Comparison of ENCODE assay signal across 8 cellular contexts in the genomic region with DNA sequence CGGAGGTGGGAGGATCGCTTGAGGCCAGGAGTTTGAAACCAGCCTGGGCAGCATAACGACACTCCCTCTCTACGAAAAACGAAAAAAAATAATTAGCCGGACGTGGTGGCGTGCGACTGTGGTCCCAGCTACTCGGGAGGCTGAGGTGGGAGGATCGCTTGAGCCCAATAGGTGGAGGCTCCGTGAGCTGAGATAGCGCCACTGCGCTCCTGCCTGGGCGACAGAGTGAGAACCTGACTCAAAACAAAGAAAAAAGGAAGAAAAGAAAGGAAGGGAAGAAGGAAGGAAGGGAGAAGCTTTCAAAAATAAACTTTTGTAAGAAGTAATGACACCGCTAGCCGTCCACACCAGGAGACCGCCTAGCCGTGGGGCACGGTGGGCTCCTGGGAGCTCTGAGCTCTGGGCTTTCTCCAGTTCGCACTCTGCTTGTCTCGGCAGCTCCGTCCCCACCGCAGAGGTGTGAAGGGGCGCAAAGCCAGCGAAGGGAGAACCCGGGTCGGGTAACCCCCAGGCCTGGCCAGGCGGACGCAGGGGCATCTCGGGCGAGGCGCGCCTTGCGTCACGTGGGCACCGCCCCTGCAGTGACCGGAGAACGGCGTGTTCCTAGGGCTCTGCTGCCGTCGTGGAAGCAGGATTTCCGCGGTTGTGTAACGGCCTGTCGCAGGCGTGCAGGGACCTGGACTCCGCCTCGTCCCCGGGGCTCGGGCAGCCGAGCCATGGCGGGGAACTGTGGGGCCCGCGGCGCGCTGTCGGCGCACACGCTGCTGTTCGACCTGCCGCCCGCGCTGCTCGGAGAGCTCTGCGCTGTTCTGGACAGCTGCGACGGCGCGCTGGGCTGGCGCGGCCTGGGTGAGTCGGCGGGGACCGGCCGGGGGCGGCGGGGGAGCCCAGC. TPM values are rescaled to one million over a fixed set of nuclear protein-coding genes. Genes with fewer than 3 reads are reported as not detected.
DNase-seq lines count a peak whose midpoint lies in the region; ATAC-seq and TF ChIP-seq lines count a peak whose summit lies in the region.

Gene IRAK3, plus strand, starts transcription at position 631 of the 892 bp plus-strand sequence. Its CDS starts 86 bp downstream, at position 717.

- no peaks in the 10 kb centered on the region for H3K36me3 ChIP-seq in transverse colon

- peaks cover 0 to 7% of the 10 kb centered on the region in 2 donors for H3K4me1 Mint-ChIP-seq in natural killer cell

- H3K4me3 Mint-ChIP-seq in natural killer cell: peak within 1 kb of the TSS; percentile 79

- in situ Hi-C loops in transverse colon (cut with MboI; ENCODE audit: low pct_ligation_motif_present in 1 of 4, low pct_unique_long_range_greater_than_20kb in 1 of 4, low sequenced_read_pairs in 3 of 4): no loop called here

- peaks cover 24% of the 10 kb centered on the region for H3K27me3 ChIP-seq in transverse colon

- intact Hi-C loops in natural killer cell (cut with micrococcal nuclease): loop anchor here (2.0 kb wide), 1 partner anchor 20 kb away; the partner anchor contains the start of gene TMBIM4
- intact Hi-C loops in transverse colon (cut with DNase I; ENCODE audit: low total_unique reads): no loop called here

- TF ChIP-seq CTCF in GM10248 (IDR thresholded peaks at IDR 0.05; ENCODE audit: control extremely low read depth, extremely low read depth, low read depth, missing control alignments): no peak
- TF ChIP-seq CTCF in fibroblast of mammary gland (conservative IDR thresholded peaks at IDR 0.05; ENCODE audit: control insufficient read depth, insufficient read depth, low read depth, low read length): no peak
- TF ChIP-seq CTCF in natural killer cell (IDR thresholded peaks at IDR 0.05): no peak
- TF ChIP-seq CTCF in transverse colon (IDR thresholded peaks at IDR 0.05): no peak

- peak within 1 kb of the TSS; percentile 40 to 53 for H3K27ac Mint-ChIP-seq in natural killer cell

- H3K27me3 Mint-ChIP-seq in natural killer cell (ENCODE audit: low read depth in 2 of 2): peaks cover 37 to 43% of the 10 kb centered on the region in 2 donors

- peak; percentile 76 for TF ChIP-seq POLR2A in transverse colon (IDR thresholded peaks at IDR 0.05)

- H3K4me3 ChIP-seq in fibroblast of mammary gland (ENCODE audit: control insufficient read depth, low read depth, low read length) (peak within 1 kb of the TSS; percentile 68), transverse colon (peak within 1 kb of the TSS; percentile 2 to 47 (median 44))

- peaks cover 0 to 6% (median 4%) of the 10 kb centered on the region in 4 donors for H3K4me1 ChIP-seq in transverse colon

- H3K36me3 Mint-ChIP-seq in natural killer cell: peaks cover 7% of the 10 kb centered on the region

- CTCF ChIA-PET in GM10248 (lab: Yijun Ruan, JAX): interaction anchor here (0.8 to 1.4 kb wide), 4 partner anchors 9 to 586 kb away, joined by 3 to 4 read pairs (median 3); no protein-coding TSS in a partner anchor

- peak; percentile 90 for TF ChIP-seq EP300 in transverse colon (IDR thresholded peaks at IDR 0.05; ENCODE audit: low read depth)

- no peaks in the 10 kb centered on the region for H3K9me3 ChIP-seq in transverse colon

- H3K27ac ChIP-seq in transverse colon: peak within 1 kb of the TSS; percentile 70 to 81 (median 77)

- peaks cover 5 to 6% of the 10 kb centered on the region in 2 donors for H3K9me3 Mint-ChIP-seq in natural killer cell

- 28% methylated on average over 68 of the region's 78 CpGs; no CpG with 5 or more reads in 1 of the 2 donors for WGBS in transverse colon (ENCODE audit: low coverage in 1 of 2), 2 donors

- peak; percentile 55 for ATAC-seq in GM21529 (IDR thresholded peaks at IDR 0.05; ENCODE audit: unreplicated experiment)
- peak; percentile 84 to 89 (median 89) for ATAC-seq in natural killer cell

- DNase-seq in GM10248 (ENCODE audit: extremely low spot score) (peak; percentile 64), KG1 (lab: John Stamatoyannopoulos, UW) (peak; percentile 60), activated T-cell treated with anti-CD3 and anti-CD28 coated beads for 48 hours (ENCODE audit: low read depth) (peak; percentile 27), fibroblast of mammary gland (ENCODE audit: low read depth) (peak; percentile 67), natural killer cell (peak; percentile 58), transverse colon (peak; percentile 83), SW480 (ENCODE audit: low spot score) (no peak)

- POLR2A ChIA-PET in GM10248 (lab: Yijun Ruan, JAX): no interaction called here

RNA-seq across cellular contexts. Expression of gene IRAK3, which starts in this region (rescaled TPM):
- total RNA-seq in natural killer cell: 1 to 10 TPM; 3.7 to 9.9 (median 9.2) TPM
- total RNA-seq in transverse colon: 10 to 100 TPM in 1 of 4 donors, 1 to 10 TPM in 3; 5.6 to 13.8 (median 6.7) TPM
